19 cellular contexts compared by ENCODE assay signal in genomic region chr2:107411267-107411666, GRCh38.
DNase-seq lines count a peak whose midpoint lies in the region; ATAC-seq, FAIRE-seq and TF ChIP-seq lines count a peak whose summit lies in the region.
"Had no signal": no experiment of that assay in that cellular context is flagged by ENCODE, and none has a peak within 500 bp of the region (broad histone marks: within the 10 kb centered on the region; RNA-seq: fewer than 3 reads in every experiment).

No MANE protein-coding gene starts in this region.

- no peaks in the 10 kb centered on the region for H3K4me1 Mint-ChIP-seq in astrocyte (ENCODE audit: low read depth, unreplicated experiment)
- H3K4me1 Mint-ChIP-seq: B cell, IgD-negative memory B cell had no signal

- no peaks in the 10 kb centered on the region for H4K20me1 ChIP-seq in astrocyte (ENCODE audit: insufficient read depth, low read length)
- H4K20me1 ChIP-seq: BLaER1 treated with 17β-estradiol and CSF1 and Interleukin-3, amounts not matched to agents 10 nM and 100 nM had no signal

- no peak for FAIRE-seq in astrocyte (lab: Jason Lieb, UNC)
- FAIRE-seq: G401.6, GM12891, GM19239, HepG2 had no signal

- H3K27ac Mint-ChIP-seq in astrocyte (ENCODE audit: unreplicated experiment): no peak overlapping the region
- H3K27ac Mint-ChIP-seq: B cell; CD8-positive, alpha-beta T cell had no signal

- no peak overlapping the region for H3K4me3 Mint-ChIP-seq in astrocyte (ENCODE audit: unreplicated experiment)
- H3K4me3 Mint-ChIP-seq: B cell; CD8-positive, alpha-beta T cell; IgD-negative memory B cell had no signal

- H3K9me3 ChIP-seq in astrocyte (ENCODE audit: insufficient read depth, low read depth, low read length) (no peaks in the 10 kb centered on the region), lower lobe of right lung (no peaks in the 10 kb centered on the region)
- H3K9me3 ChIP-seq: BLaER1 treated with 17β-estradiol and CSF1 and Interleukin-3, amounts not matched to agents 10 nM and 100 nM; HAP-1 had no signal

- H3K27ac ChIP-seq in astrocyte (ENCODE audit: low read depth, low read length) (peak overlapping the region; percentile 90), lower lobe of right lung (no peak overlapping the region)
- H3K27ac ChIP-seq: BLaER1 treated with 17β-estradiol and CSF1 and Interleukin-3, amounts not matched to agents 10 nM and 100 nM had no signal

- H3K4me1 ChIP-seq in astrocyte (ENCODE audit: insufficient read depth, low read length) (peaks cover 12% of the 10 kb centered on the region), lower lobe of right lung (no peaks in the 10 kb centered on the region)
- H3K4me1 ChIP-seq: BLaER1 treated with 17β-estradiol and CSF1 and Interleukin-3, amounts not matched to agents 10 nM and 100 nM; HAP-1 had no signal

- no peaks in the 10 kb centered on the region for H3K9me3 Mint-ChIP-seq in astrocyte (ENCODE audit: unreplicated experiment)

- H3K36me3 ChIP-seq in astrocyte (ENCODE audit: insufficient read depth, low read length) (no peaks in the 10 kb centered on the region), lower lobe of right lung (no peaks in the 10 kb centered on the region)
- H3K36me3 ChIP-seq: BLaER1 treated with 17β-estradiol and CSF1 and Interleukin-3, amounts not matched to agents 10 nM and 100 nM; HAP-1 had no signal

- no peaks in the 10 kb centered on the region for H3K27me3 Mint-ChIP-seq in astrocyte (ENCODE audit: low read depth, unreplicated experiment)
- H3K27me3 Mint-ChIP-seq: B cell, IgD-negative memory B cell had no signal

- no peaks in the 10 kb centered on the region for H3K27me3 ChIP-seq in astrocyte (ENCODE audit: insufficient read depth, low read length)
- no peaks in the 10 kb centered on the region for H3K27me3 ChIP-seq in lower lobe of right lung (ENCODE audit: low read depth)
- H3K27me3 ChIP-seq: BLaER1 treated with 17β-estradiol and CSF1 and Interleukin-3, amounts not matched to agents 10 nM and 100 nM had no signal

- H3K36me3 Mint-ChIP-seq in astrocyte (ENCODE audit: low read depth, unreplicated experiment): no peaks in the 10 kb centered on the region
- H3K36me3 Mint-ChIP-seq: CD8-positive, alpha-beta T cell; IgD-negative memory B cell had no signal

- no peaks in the 10 kb centered on the region for H3K79me2 ChIP-seq in astrocyte (ENCODE audit: insufficient read depth, low read length)

- peak; percentile 48 to 51 for ATAC-seq in lower lobe of right lung
- ATAC-seq: CD8-positive, alpha-beta T cell; HepG2 had no signal

- no peak overlapping the region for H2AFZ ChIP-seq in astrocyte (ENCODE audit: low read depth, low read length)
- H2AFZ ChIP-seq: GM23248 had no signal

- no peak overlapping the region for H3K9ac ChIP-seq in astrocyte (ENCODE audit: low read length)
- H3K9ac ChIP-seq: BLaER1 treated with 17β-estradiol and CSF1 and Interleukin-3, amounts not matched to agents 10 nM and 100 nM; GM23248 had no signal

- TF ChIP-seq CTCF in astrocyte (IDR thresholded peaks at IDR 0.05; ENCODE audit: insufficient read depth, low read depth, low read length) (no peak), lower lobe of right lung (IDR thresholded peaks at IDR 0.05) (no peak)

- H3K4me3 ChIP-seq in astrocyte (ENCODE audit: insufficient read depth, low read depth, low read length) (no peak overlapping the region), lower lobe of right lung (no peak overlapping the region)
- H3K4me3 ChIP-seq: BLaER1 treated with 17β-estradiol and CSF1 and Interleukin-3, amounts not matched to agents 10 nM and 100 nM; HAP-1 had no signal

- intact Hi-C loops in lower lobe of right lung (cut with DNase I): no loop called here

- DNase-seq in SHP77 treated with DMSO at 0.1 percent for 48 hours (lab: John Stamatoyannopoulos, UW) (peak; percentile 63), SHP77 (lab: John Stamatoyannopoulos, UW) (no peak), astrocyte (ENCODE audit: low read depth) (no peak), lower lobe of right lung (no peak), LoVo (ENCODE audit: low spot score) (no peak), hippocampal formation (lab: John Stamatoyannopoulos, UW) (no peak), 8988T (no peak)
- no peak for DNase-seq in activated naive CD4-positive, alpha-beta T cell treated with Interleukin-2 at 50 U/mL for 16 hours
- DNase-seq: Calu3; CD8-positive, alpha-beta T cell; GM23248 had no signal

- H3K4me2 ChIP-seq in astrocyte (ENCODE audit: low read length): no peak overlapping the region
- H3K4me2 ChIP-seq: BLaER1 treated with 17β-estradiol and CSF1 and Interleukin-3, amounts not matched to agents 10 nM and 100 nM had no signal
